11 cellular contexts compared by ENCODE assay signal in the genomic region with DNA sequence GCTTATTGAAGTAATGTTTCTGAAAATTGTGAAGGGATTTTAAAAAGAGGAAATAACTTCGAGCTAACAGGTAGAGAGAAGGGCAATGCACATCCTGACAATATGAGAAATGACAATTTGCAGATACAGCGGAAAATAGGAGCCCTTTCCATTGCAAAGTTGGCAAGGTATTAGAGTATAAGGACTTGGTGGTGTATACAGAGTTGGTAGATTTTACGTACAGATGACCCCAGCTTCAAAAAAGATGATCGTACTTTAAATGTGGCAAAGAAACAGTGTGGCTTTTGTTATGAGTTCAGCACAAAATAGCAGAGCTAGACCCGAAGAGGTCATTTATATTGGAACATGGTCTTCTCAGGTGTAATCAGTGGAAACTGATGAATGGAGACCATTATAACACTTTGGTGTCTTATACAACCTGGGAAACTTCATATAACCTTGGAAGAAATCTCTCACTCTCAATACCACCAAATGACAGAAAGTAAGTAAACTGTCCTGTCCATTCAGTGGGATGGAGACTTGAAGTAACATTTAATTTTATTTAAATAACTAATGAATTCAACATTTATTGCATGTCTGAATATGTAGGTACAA. TPM values are rescaled to one million over a fixed set of nuclear protein-coding genes. Genes with fewer than 3 reads are reported as not detected.
DNase-seq lines count a peak whose midpoint lies in the region; ATAC-seq and TF ChIP-seq lines count a peak whose summit lies in the region.
"Had no signal": no experiment of that assay in that cellular context is flagged by ENCODE, and none has a peak within 500 bp of the region (broad histone marks: within the 10 kb centered on the region; RNA-seq: fewer than 3 reads in every experiment).

No MANE protein-coding gene starts in this region.

- peaks cover 10% of the 10 kb centered on the region for H3K9me3 Mint-ChIP-seq in activated CD8-positive, alpha-beta memory T cell treated with anti-CD3 and anti-CD28 coated beads, Interleukin-2, amount 10 ng/mL, durations not matched to agents 7 days and 5 days (ENCODE audit: low read depth)
- peaks cover 13% of the 10 kb centered on the region for H3K9me3 Mint-ChIP-seq in activated B cell treated with CpG ODN at 0.5 μM for 24 hours

- no peak for DNase-seq in activated CD8-positive, alpha-beta memory T cell treated with anti-CD3 and anti-CD28 coated beads, Interleukin-2, amount 10 ng/mL, durations not matched to agents 7 days and 5 days
- DNase-seq in activated CD8-positive, alpha-beta memory T cell treated with anti-CD3 and anti-CD28 coated beads for 24 hours: no peak
- no peak for DNase-seq in activated B cell treated with CpG ODN at 0.5 μM for 24 hours
- DNase-seq in left lung: no peak
- no peak for DNase-seq in testis
- DNase-seq in HT-29 (ENCODE audit: low spot score): no peak
- DNase-seq in AG20443 (ENCODE audit: low spot score): no peak
- DNase-seq: NCI-H1417 treated with DMSO at 0.1 percent for 48 hours had no signal

- no peaks in the 10 kb centered on the region for H3K27me3 Mint-ChIP-seq in activated CD8-positive, alpha-beta memory T cell treated with anti-CD3 and anti-CD28 coated beads, Interleukin-2, amount 10 ng/mL, durations not matched to agents 7 days and 5 days
- peaks cover 2% of the 10 kb centered on the region for H3K27me3 Mint-ChIP-seq in activated B cell treated with CpG ODN at 0.5 μM for 24 hours

- TF ChIP-seq CTCF in activated B cell treated with CpG ODN at 0.5 μM for 24 hours (IDR thresholded peaks at IDR 0.05) (no peak), left lung (IDR thresholded peaks at IDR 0.05) (no peak), testis (IDR thresholded peaks at IDR 0.05) (no peak)

- peak overlapping the region; percentile 22 to 57 for H3K4me3 ChIP-seq in left lung
- H3K4me3 ChIP-seq in testis: peak overlapping the region; percentile 17 to 24

- H3K27ac ChIP-seq in left lung: peak overlapping the region; percentile 91 to 92
- peak overlapping the region; percentile 2 to 74 for H3K27ac ChIP-seq in testis

- POLR2A ChIA-PET in activated B cell treated with CpG ODN at 0.5 μM for 24 hours (lab: Charles Lee): interaction anchor here (0.8 to 3.9 kb wide), 8 partner anchors 40 to 520 kb away, joined by 3 to 16 read pairs (median 4); partner anchors contain the start of genes CD69, CLEC2D and CLEC7A

- H3K4me1 ChIP-seq in left lung: peaks cover 4 to 35% of the 10 kb centered on the region in 2 donors
- H3K4me1 ChIP-seq in testis: peaks cover 5% of the 10 kb centered on the region

- H3K4me3 Mint-ChIP-seq in activated CD8-positive, alpha-beta memory T cell treated with anti-CD3 and anti-CD28 coated beads, Interleukin-2, amount 10 ng/mL, durations not matched to agents 7 days and 5 days: peak overlapping the region; percentile 85
- H3K4me3 Mint-ChIP-seq in activated B cell treated with CpG ODN at 0.5 μM for 24 hours: peak overlapping the region; percentile 83

- no peaks in the 10 kb centered on the region for H3K27me3 ChIP-seq in left lung
- H3K27me3 ChIP-seq in testis: no peaks in the 10 kb centered on the region

- H3K36me3 ChIP-seq in left lung (no peaks in the 10 kb centered on the region), testis (ENCODE audit: low read depth, missing control alignments) (no peaks in the 10 kb centered on the region)

- 50 to 55% methylated on average over 5 of the region's 5 CpGs for WGBS in testis, 2 donors

- peaks cover 42% of the 10 kb centered on the region for H3K36me3 Mint-ChIP-seq in activated CD8-positive, alpha-beta memory T cell treated with anti-CD3 and anti-CD28 coated beads, Interleukin-2, amount 10 ng/mL, durations not matched to agents 7 days and 5 days
- H3K36me3 Mint-ChIP-seq in activated B cell treated with CpG ODN at 0.5 μM for 24 hours (ENCODE audit: low read depth): peaks cover 33% of the 10 kb centered on the region

- H3K9me3 ChIP-seq in left lung (peaks cover 0 to 13% of the 10 kb centered on the region in 2 donors), testis (no peaks in the 10 kb centered on the region)

- peak overlapping the region; percentile 90 for H3K27ac Mint-ChIP-seq in activated CD8-positive, alpha-beta memory T cell treated with anti-CD3 and anti-CD28 coated beads, Interleukin-2, amount 10 ng/mL, durations not matched to agents 7 days and 5 days
- peak overlapping the region; percentile 87 for H3K27ac Mint-ChIP-seq in activated B cell treated with CpG ODN at 0.5 μM for 24 hours

- ATAC-seq in activated CD8-positive, alpha-beta memory T cell treated with anti-CD3 and anti-CD28 coated beads, Interleukin-2, amount 10 ng/mL, durations not matched to agents 7 days and 5 days: peak; percentile 4
- ATAC-seq in activated B cell treated with CpG ODN at 0.5 μM for 24 hours (ENCODE audit: low read depth) (peak; percentile 28), left lung (no peak), HG02885 (IDR thresholded peaks at IDR 0.05; ENCODE audit: poor library complexity, unreplicated experiment) (no peak)

- CTCF ChIA-PET in activated CD8-positive, alpha-beta memory T cell treated with anti-CD3 and anti-CD28 coated beads, Interleukin-2, amount 10 ng/mL, durations not matched to agents 7 days and 5 days (lab: Charles Lee): interaction anchor here (0.9 to 2.5 kb wide), 7 partner anchors 53 to 219 kb away, joined by 3 to 15 read pairs (median 4); no protein-coding TSS in a partner anchor
- CTCF ChIA-PET in activated B cell treated with CpG ODN at 0.5 μM for 24 hours (lab: Charles Lee): interaction anchor here (1.2 to 1.5 kb wide), 2 partner anchors 68 to 69 kb away, joined by 3 to 5 read pairs; no protein-coding TSS in a partner anchor

- intact Hi-C loops in activated B cell treated with CpG ODN at 0.5 μM for 24 hours (cut with micrococcal nuclease) (loop anchor here (5.0 kb wide), 4 partner anchors 55 to 745 kb away; partner anchors contain the start of gene MAGOHB), left lung (cut with DNase I) (no loop called here), testis (cut with DNase I; ENCODE audit: low total_unique reads) (no loop called here)

- no peak for TF ChIP-seq POLR2A in testis (IDR thresholded peaks at IDR 0.05)

- H3K4me1 Mint-ChIP-seq in activated CD8-positive, alpha-beta memory T cell treated with anti-CD3 and anti-CD28 coated beads, Interleukin-2, amount 10 ng/mL, durations not matched to agents 7 days and 5 days: peaks cover 33% of the 10 kb centered on the region
- H3K4me1 Mint-ChIP-seq in activated B cell treated with CpG ODN at 0.5 μM for 24 hours: peaks cover 47% of the 10 kb centered on the region

RNA-seq across cellular contexts. Expression of gene CLEC2B, which starts 2.3 kb away (rescaled TPM):
- 10 to 100 TPM; 55.1 to 55.3 TPM for total RNA-seq in activated CD8-positive, alpha-beta memory T cell treated with anti-CD3 and anti-CD28 coated beads, Interleukin-2, amount 10 ng/mL, durations not matched to agents 7 days and 5 days
- total RNA-seq in activated B cell treated with CpG ODN at 0.5 μM for 24 hours: 18.4 and 19.1 TPM in 2 replicates
- 10 to 100 TPM; 16.3 to 34.7 TPM for total RNA-seq in left lung
- 1 to 10 TPM; 1.2 to 5.1 TPM for total RNA-seq in testis
- 3.3 TPM for polyA plus RNA-seq in testis (ENCODE audit: insufficient read depth, low read depth, low replicate concordance)
- not detected in 2 replicates for total RNA-seq in HT-29 (2014; rRNA removed; shearing (Covaris generic))

RNA-seq across cellular contexts. Expression of gene KLRF2, which starts 14.4 kb away (rescaled TPM):
- 1 to 10 TPM in 1 of 2 experiments, not detected in 1; 1.6 TPM for total RNA-seq in activated CD8-positive, alpha-beta memory T cell treated with anti-CD3 and anti-CD28 coated beads, Interleukin-2, amount 10 ng/mL, durations not matched to agents 7 days and 5 days
- not detected in 2 replicates for total RNA-seq in activated B cell treated with CpG ODN at 0.5 μM for 24 hours
- not detected for total RNA-seq in left lung
- under 1 TPM in 1 of 2 donors, not detected in 1; 0.79 TPM for total RNA-seq in testis
- not detected for polyA plus RNA-seq in testis (ENCODE audit: insufficient read depth, low read depth, low replicate concordance)
- total RNA-seq in HT-29 (2014; rRNA removed; shearing (Covaris generic)): not detected in 2 replicates
- total RNA-seq: bronchial epithelial cell had no signal
- polyA plus RNA-seq: AG04450 had no signal

RNA-seq across cellular contexts. Expression of gene KLRF1, which starts 39.6 kb away (rescaled TPM):
- under 1 TPM; 0.44 to 0.54 TPM for total RNA-seq in activated CD8-positive, alpha-beta memory T cell treated with anti-CD3 and anti-CD28 coated beads, Interleukin-2, amount 10 ng/mL, durations not matched to agents 7 days and 5 days
- total RNA-seq in activated B cell treated with CpG ODN at 0.5 μM for 24 hours (0.34 and 0.67 TPM in 2 replicates), left lung (1 to 10 TPM; 1.5 to 2.2 TPM), testis (1 to 10 TPM in 1 of 2 donors, under 1 TPM in 1; 0.43 to 1.0 TPM)
- 1.2 TPM for polyA plus RNA-seq in testis (ENCODE audit: insufficient read depth, low read depth, low replicate concordance)
- total RNA-seq in HT-29 (2014; rRNA removed; shearing (Covaris generic)): not detected in 2 replicates
- total RNA-seq: bronchial epithelial cell had no signal
- polyA plus RNA-seq: AG04450 had no signal

Comparison
In these comparisons a context has a peak if more than half of its experiments do, and no peak if none do; other contexts are left out.
1. ATAC-seq: peak in activated CD8-positive, alpha-beta memory T cell treated with anti-CD3 and anti-CD28 coated beads, Interleukin-2, amount 10 ng/mL, durations not matched to agents 7 days and 5 days (single experiment) and activated B cell treated with CpG ODN at 0.5 μM for 24 hours (single experiment); none in left lung (single experiment) and HG02885 (single experiment).